15 cellular contexts compared by ENCODE assay signal in genomic region chr10:58754419-58755180, GRCh38.
DNase-seq lines count a peak whose midpoint lies in the region; ATAC-seq, FAIRE-seq and TF ChIP-seq lines count a peak whose summit lies in the region.
"Had no signal": no experiment of that assay in that cellular context is flagged by ENCODE, and none has a peak within 500 bp of the region (broad histone marks: within the 10 kb centered on the region; RNA-seq: fewer than 3 reads in every experiment).

No MANE protein-coding gene starts in this region.

- in situ Hi-C loops in HepG2 (cut with HindIII; ENCODE audit: extremely low pct_ligation_motif_present, low pct_unique_long_range_greater_than_20kb), result no loop called here

- intact Hi-C loops in HepG2 (cut with micrococcal nuclease; ENCODE audit: unreplicated experiment) (loop anchor here (10.0 kb wide), 1 partner anchor 220 kb away; no protein-coding TSS in a partner anchor), aorta (cut with DNase I) (no loop called here)

- DNase-seq in HepG2 (ENCODE audit: low spot score) (no peak), fibroblast of the aortic adventitia (ENCODE audit: low read depth) (peak; percentile 60), neuronal stem cell (ENCODE audit: low spot score) (no peak), aorta (no peak), NCI-H1930 (lab: John Stamatoyannopoulos, UW) (no peak), ureter (ENCODE audit: low spot score) (no peak), NCI-H2227 treated with DMSO at 0.1 percent for 48 hours (lab: John Stamatoyannopoulos, UW) (no peak)
- DNase-seq: activated CD8-positive, alpha-beta T cell treated with anti-CD3 and anti-CD28 coated beads for 36 hours; amniotic stem cell; foreskin melanocyte; NCI-H1436 treated with DMSO at 0.1 percent for 48 hours; PC-3; substantia nigra had no signal

- H3K79me2 ChIP-seq in HepG2 (ENCODE audit: insufficient read depth, low read length), result no peaks in the 10 kb centered on the region

- no peak overlapping the region for H2BK12ac ChIP-seq in neuronal stem cell (ENCODE audit: low read length)

- no peak overlapping the region for H2AFZ ChIP-seq in HepG2 (ENCODE audit: low read length)
- peak overlapping the region; percentile 73 for H2AFZ ChIP-seq in neuronal stem cell (ENCODE audit: low read length)

- ATAC-seq in HepG2 (no peak), aorta (ENCODE audit: low FRiP score) (peak; percentile 43)
- ATAC-seq: activated CD8-positive, alpha-beta T cell treated with anti-CD3 and anti-CD28 coated beads for 36 hours; PC-3 had no signal

- H3K14ac ChIP-seq in neuronal stem cell (ENCODE audit: low read length), result no peak overlapping the region

- no peak for TF ChIP-seq CTCF in liver (IDR thresholded peaks at IDR 0.05; ENCODE audit: low read depth, low read length, missing input control)
- TF ChIP-seq CTCF in HepG2 (CRISPR knock-in tag; IDR thresholded peaks at IDR 0.05), result no peak
- no peak for TF ChIP-seq CTCF in fibroblast of the aortic adventitia (IDR thresholded peaks at IDR 0.05; ENCODE audit: insufficient read depth, low read length)

- H3K9ac ChIP-seq in liver (ENCODE audit: low read depth in 1 of 2, low read length in 2 of 2) (no peak overlapping the region), HepG2 (ENCODE audit: insufficient read depth, low read depth, low read length) (no peak overlapping the region), neuronal stem cell (ENCODE audit: low read depth, low read length, poor library complexity) (no peak overlapping the region)

- no peak for TF ChIP-seq POLR2A in HepG2 (IDR thresholded peaks at IDR 0.05; ENCODE audit: insufficient read depth in 1 of 2, low read depth in 2 of 2, low read length in 2 of 2)

- no peak overlapping the region for H3K23ac ChIP-seq in neuronal stem cell (ENCODE audit: low read depth, low read length, poor library complexity)

- H3K27ac ChIP-seq in liver (ENCODE audit: low read depth in 1 of 2, low read length in 2 of 2) (peak overlapping the region; percentile 29 to 81), HepG2 (ENCODE audit: extremely low read length, insufficient read depth, low read length) (no peak overlapping the region), neuronal stem cell (replicated peaks; ENCODE audit: low read length) (no peak overlapping the region), aorta (ENCODE audit: low read depth in 1 of 2, low read length in 2 of 2) (peak overlapping the region; percentile 26 to 57)

- H3K4me3 ChIP-seq in liver (ENCODE audit: low read depth in 1 of 3, low read length in 3 of 3) (no peak overlapping the region), HepG2 (replicated peaks in 1 of 3; ENCODE audit: insufficient read depth in 1 of 3, low read depth in 2 of 3, low read length in 3 of 3) (no peak overlapping the region), fibroblast of the aortic adventitia (ENCODE audit: low read depth, low read length) (no peak overlapping the region), neuronal stem cell (ENCODE audit: low read length in 2 of 2) (no peak overlapping the region), aorta (ENCODE audit: low read length in 2 of 2) (no peak overlapping the region)

- H3K36me3 ChIP-seq in liver (ENCODE audit: control insufficient read depth in 4 of 4, insufficient read depth in 3 of 4, low read depth in 1 of 4, low read length in 3 of 4) (no peaks in the 10 kb centered on the region), HepG2 (replicated peaks in 1 of 2; ENCODE audit: control insufficient read depth in 1 of 2, insufficient read depth in 2 of 2, low read length in 2 of 2) (no peaks in the 10 kb centered on the region), neuronal stem cell (replicated peaks in 1 of 2; ENCODE audit: control insufficient read depth in 2 of 2, insufficient read depth in 2 of 2, low read length in 2 of 2) (no peaks in the 10 kb centered on the region), aorta (ENCODE audit: control insufficient read depth in 1 of 2, insufficient read depth in 2 of 2, low read length in 1 of 2) (no peaks in the 10 kb centered on the region)

- TF ChIP-seq RAD21 in liver (IDR thresholded peaks at IDR 0.05) (no peak), HepG2 (CRISPR knock-in tag; IDR thresholded peaks at IDR 0.05) (no peak)

- 46% methylated on average over 3 of the region's 3 CpGs for WGBS in liver
- WGBS in HepG2 (ENCODE audit: low lambda C conversion rate), result 60% methylated on average over 3 of the region's 3 CpGs
- WGBS in neuronal stem cell (ENCODE audit: extremely low coverage in 2 of 2, insufficient read length in 2 of 2, insufficient replicate concordance in 1 of 2), 2 donors, result no CpG with 5 or more reads among the region's 3 CpGs
- 31 to 36% methylated on average over 3 of the region's 3 CpGs for WGBS in aorta, 2 donors

- H4K20me1 ChIP-seq in HepG2 (ENCODE audit: insufficient read depth, low read length), result no peaks in the 10 kb centered on the region

- no peak overlapping the region for H3K4me2 ChIP-seq in HepG2 (ENCODE audit: low read depth, low read length)
- no peak overlapping the region for H3K4me2 ChIP-seq in neuronal stem cell (ENCODE audit: insufficient read depth, low read length, poor library complexity, severe bottlenecking)

- H3K4ac ChIP-seq in neuronal stem cell (ENCODE audit: low read length), result no peak overlapping the region

- H3K18ac ChIP-seq in neuronal stem cell (ENCODE audit: low read length), result peak overlapping the region; percentile 42

- H4K91ac ChIP-seq in neuronal stem cell (ENCODE audit: low read depth, low read length, poor library complexity), result no peak overlapping the region

- no peaks in the 10 kb centered on the region for H3K27me3 ChIP-seq in liver (ENCODE audit: control insufficient read depth in 4 of 4, insufficient read depth in 4 of 4, low read length in 3 of 4)
- no peaks in the 10 kb centered on the region for H3K27me3 ChIP-seq in HepG2 (ENCODE audit: control insufficient read depth in 1 of 2, insufficient read depth in 2 of 2, low read length in 2 of 2)
- H3K27me3 ChIP-seq in neuronal stem cell (ENCODE audit: control insufficient read depth in 3 of 3, insufficient read depth in 3 of 3, low read depth in 1 of 3, low read length in 3 of 3), result no peaks in the 10 kb centered on the region
- no peaks in the 10 kb centered on the region for H3K27me3 ChIP-seq in aorta (ENCODE audit: control insufficient read depth in 1 of 2, insufficient read depth in 2 of 2, low read length in 1 of 2)

- BruUV-seq in HepG2 (replicated peaks; lab: Mats Ljungman, UMichigan), result no TSS peak

- CTCF ChIA-PET in HepG2 (lab: Yijun Ruan, JAX; ENCODE audit: low intra/inter-chr PET ratio, low total read pairs), result no interaction called here

- no peak overlapping the region for H2BK5ac ChIP-seq in neuronal stem cell (ENCODE audit: low read length)

- H2BK15ac ChIP-seq in neuronal stem cell (ENCODE audit: low read length), result no peak overlapping the region

- POLR2A ChIA-PET in HepG2 (lab: Yijun Ruan, JAX), result no interaction called here

- TF ChIP-seq EP300 in HepG2 (IDR thresholded peaks at IDR 0.05; ENCODE audit: low read depth in 2 of 2, low read length in 2 of 2) (no peak), HepG2 (CRISPR knock-in tag; IDR thresholded peaks at IDR 0.05; ENCODE audit: borderline replicate concordance) (no peak)

- no peak overlapping the region for H2AK5ac ChIP-seq in neuronal stem cell (ENCODE audit: low read depth, low read length)

- H3K9me3 ChIP-seq in liver (ENCODE audit: control insufficient read depth in 4 of 4, low read length in 3 of 4), result no peaks in the 10 kb centered on the region
- H3K9me3 ChIP-seq in HepG2 (ENCODE audit: low read length), result no peaks in the 10 kb centered on the region
- H3K9me3 ChIP-seq in neuronal stem cell (replicated peaks in 1 of 2; ENCODE audit: control insufficient read depth in 2 of 2, insufficient read depth in 1 of 2, low read depth in 1 of 2, low read length in 2 of 2), result no peaks in the 10 kb centered on the region
- H3K9me3 ChIP-seq in aorta (ENCODE audit: control insufficient read depth, low read length), result no peaks in the 10 kb centered on the region

- H3K4me1 ChIP-seq in liver (ENCODE audit: control insufficient read depth in 4 of 4, insufficient read depth in 4 of 4, low read length in 3 of 4), result peaks cover 18 to 64% (median 58%) of the 10 kb centered on the region in 4 donors
- H3K4me1 ChIP-seq in HepG2 (ENCODE audit: insufficient read depth, low read length), result peaks cover 30% of the 10 kb centered on the region
- H3K4me1 ChIP-seq in neuronal stem cell (ENCODE audit: control insufficient read depth in 2 of 2, insufficient read depth in 1 of 2, low read depth in 1 of 2, low read length in 2 of 2), result peaks cover 1 to 7% of the 10 kb centered on the region in 2 donors
- peaks cover 0 to 3% of the 10 kb centered on the region in 2 donors for H3K4me1 ChIP-seq in aorta (ENCODE audit: control insufficient read depth in 1 of 2, insufficient read depth in 2 of 2, low read length in 2 of 2)

- no peaks in the 10 kb centered on the region for H3K79me1 ChIP-seq in neuronal stem cell (ENCODE audit: low read depth, low read length)

- H4K8ac ChIP-seq in neuronal stem cell (ENCODE audit: low read depth, low read length), result no peak overlapping the region

- H2BK120ac ChIP-seq in neuronal stem cell (ENCODE audit: low read depth, low read length), result no peak overlapping the region

- no peak for FAIRE-seq in HepG2 (lab: Jason Lieb, UNC)
- FAIRE-seq: G401.6 had no signal

TF ChIP-seq in liver, 16 proteins besides CTCF, POLR2A, EP300 and RAD21:
- TF ChIP-seq JUND (IDR thresholded peaks at IDR 0.05) (peak in 1 of 2 donors; percentile 47), HNF4A (conservative IDR thresholded peaks at IDR 0.05) (peak; percentile 80 to 90), GABPA (IDR thresholded peaks at IDR 0.05 in 1 of 2, conservative IDR thresholded peaks at IDR 0.05 in 1 of 2) (no peak), RXRA (IDR thresholded peaks at IDR 0.05) (peak; percentile 35 to 65), SP1 (IDR thresholded peaks at IDR 0.05) (peak; percentile 50), HNF4G (IDR thresholded peaks at IDR 0.05) (peak; percentile 52), MAX (IDR thresholded peaks at IDR 0.05) (no peak), YY1 (IDR thresholded peaks at IDR 0.05) (peak; percentile 21)

TF ChIP-seq in HepG2, 621 proteins besides CTCF, POLR2A, EP300 and RAD21:
- TF ChIP-seq YEATS4 (CRISPR knock-in tag; IDR thresholded peaks at IDR 0.05; ENCODE audit: borderline replicate concordance), result no peak

Comparison
In these comparisons a context has a peak if more than half of its experiments do, and no peak if none do; other contexts are left out.
1. H3K27ac ChIP-seq: peak in liver (2 of 2) and aorta (2 of 2); none in HepG2 (single experiment) and neuronal stem cell (single experiment).